7 cellular contexts compared by ENCODE assay signal in the genomic region with DNA sequence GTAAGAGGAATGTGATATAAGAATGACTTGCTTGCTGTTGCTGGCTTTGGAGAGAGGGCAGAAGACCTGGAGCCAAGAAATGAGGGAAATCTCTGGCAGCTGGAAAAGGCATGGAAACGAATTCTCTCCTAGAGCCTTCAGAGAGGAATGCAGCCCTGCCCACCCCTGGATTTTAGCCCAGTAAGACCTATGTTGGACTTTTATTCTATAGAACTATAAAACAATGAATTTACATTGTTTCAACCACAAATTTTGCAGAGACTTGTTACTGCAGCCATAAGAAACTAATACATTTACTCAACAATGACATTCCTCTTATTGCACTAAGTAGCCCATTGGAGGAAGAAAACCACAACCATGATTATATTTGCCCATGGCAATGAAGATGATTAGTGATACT.
"Had no signal": no experiment of that assay in that cellular context is flagged by ENCODE, and none has a peak within 500 bp of the region (broad histone marks: within the 10 kb centered on the region; RNA-seq: fewer than 3 reads in every experiment).

No MANE protein-coding gene starts in this region.

- H3K4me1 Mint-ChIP-seq: GM23338 had no signal

- ATAC-seq: GM23338 had no signal

- H3K4me3 Mint-ChIP-seq: GM23338, H9 had no signal

- H3K9me3 Mint-ChIP-seq: GM23338 had no signal

- H3K4me3 ChIP-seq: GM23338 had no signal

- H2AFZ ChIP-seq: GM23338 had no signal

- H3K4me2 ChIP-seq: GM23338 had no signal

- FAIRE-seq: H1, H54, HTR-8/SVneo had no signal

- DNase-seq: H9, HCEC 1CT, IMR-90 had no signal

- H3K27ac Mint-ChIP-seq: GM23338, H9 had no signal
